In the genomic region with DNA sequence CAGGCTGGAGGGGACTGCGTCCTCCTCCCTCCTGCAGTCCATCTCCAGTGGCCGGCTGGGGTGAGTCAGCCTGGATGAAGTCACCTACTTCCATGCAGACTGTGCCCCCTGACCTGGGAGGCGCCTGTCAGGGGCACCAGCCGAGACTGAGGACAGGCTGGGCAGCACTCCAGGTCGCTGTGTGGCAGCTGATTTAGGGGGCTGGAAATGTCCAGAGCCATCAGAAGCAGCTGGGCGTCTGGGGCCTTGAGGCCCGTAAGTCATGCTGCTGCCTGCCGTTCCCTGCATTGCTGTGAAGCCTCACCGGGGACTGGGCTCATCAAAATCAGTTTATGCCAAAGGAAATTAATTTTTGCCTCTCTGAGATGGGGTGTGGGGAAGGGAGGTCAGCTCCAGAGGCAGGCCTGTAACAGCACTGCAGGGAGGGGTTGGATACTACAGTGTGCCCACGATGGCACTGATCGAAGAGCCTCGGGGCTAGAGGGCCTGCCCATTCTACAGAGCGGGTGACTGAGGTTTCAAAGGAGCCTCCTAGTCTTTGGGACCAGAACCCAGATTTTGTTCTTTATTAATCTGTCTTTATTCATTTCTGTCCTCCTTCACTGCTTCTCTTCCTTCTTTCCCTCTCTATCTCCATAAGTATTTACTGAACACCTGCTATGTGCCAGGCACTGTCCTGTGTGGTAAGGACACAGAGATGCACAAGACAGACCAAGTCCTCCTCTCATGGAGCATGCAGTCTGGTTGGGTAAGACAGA, we compare ENCODE assay signal across 9 cellular contexts.
DNase-seq lines count a peak whose midpoint lies in the region; ATAC-seq and TF ChIP-seq lines count a peak whose summit lies in the region.
"Had no signal": no experiment of that assay in that cellular context is flagged by ENCODE, and none has a peak within 500 bp of the region (broad histone marks: within the 10 kb centered on the region; RNA-seq: fewer than 3 reads in every experiment).

No MANE protein-coding gene starts in this region.

- no peaks in the 10 kb centered on the region for H3K4me1 Mint-ChIP-seq in activated naive CD4-positive, alpha-beta T cell treated with anti-CD3 and anti-CD28 coated beads, Interleukin-2, amount 10 ng/mL, durations not matched to agents 7 days and 5 days

- CTCF ChIA-PET in activated naive CD4-positive, alpha-beta T cell treated with anti-CD3 and anti-CD28 coated beads, Interleukin-2, amount 10 ng/mL, durations not matched to agents 7 days and 5 days (lab: Charles Lee): no interaction called here
- CTCF ChIA-PET in HEK293T (lab: Yijun Ruan, JAX): interaction anchor here (0.9 kb wide), 1 partner anchor 40 kb away, joined by 3 read pairs; no protein-coding TSS in a partner anchor

- H3K27ac ChIP-seq in adrenal gland: peak overlapping the region in 1 of 5 donors; percentile 60
- peak overlapping the region; percentile 16 for H3K27ac ChIP-seq in left ventricle myocardium inferior (replicated peaks)

- no peak for ATAC-seq in HG02763 (IDR thresholded peaks at IDR 0.05; ENCODE audit: unreplicated experiment)
- ATAC-seq: activated T-cell treated with anti-CD3 and anti-CD28 coated beads, Interleukin-2, amount 50 U/mL, for 72 hours had no signal

- no peaks in the 10 kb centered on the region for H3K27me3 ChIP-seq in adrenal gland
- no peaks in the 10 kb centered on the region for H3K27me3 ChIP-seq in left ventricle myocardium inferior (ENCODE audit: low read depth)

- no peak overlapping the region for H3K4me3 Mint-ChIP-seq in activated naive CD4-positive, alpha-beta T cell treated with anti-CD3 and anti-CD28 coated beads, Interleukin-2, amount 10 ng/mL, durations not matched to agents 7 days and 5 days
- H3K4me3 Mint-ChIP-seq: activated T-cell treated with anti-CD3 and anti-CD28 coated beads, Interleukin-2, amount 50 U/mL, for 72 hours had no signal

- H3K9me3 ChIP-seq in adrenal gland (replicated peaks in 1 of 3) (no peaks in the 10 kb centered on the region), left ventricle myocardium inferior (replicated peaks) (no peaks in the 10 kb centered on the region)

- DNase-seq in GM03348 (ENCODE audit: low spot score) (peak; percentile 91), adrenal gland (peak; percentile 83 to 94 (median 92)), left ventricle myocardium inferior (no peak), renal cortical epithelial cell (ENCODE audit: low read depth) (peak; percentile 84), HEK293T (ENCODE audit: extremely low spot score) (no peak), DMS79 (lab: John Stamatoyannopoulos, UW) (no peak)
- DNase-seq in activated naive CD4-positive, alpha-beta T cell treated with anti-CD3 and anti-CD28 coated beads, Interleukin-2, amount 10 ng/mL, durations not matched to agents 7 days and 5 days: no peak
- DNase-seq: activated T-cell treated with anti-CD3 and anti-CD28 coated beads, Interleukin-2, amount 50 U/mL, for 72 hours had no signal

- H3K27me3 Mint-ChIP-seq in activated naive CD4-positive, alpha-beta T cell treated with anti-CD3 and anti-CD28 coated beads, Interleukin-2, amount 10 ng/mL, durations not matched to agents 7 days and 5 days: peaks cover 15% of the 10 kb centered on the region

- H3K9me3 Mint-ChIP-seq in activated naive CD4-positive, alpha-beta T cell treated with anti-CD3 and anti-CD28 coated beads, Interleukin-2, amount 10 ng/mL, durations not matched to agents 7 days and 5 days: no peaks in the 10 kb centered on the region
- H3K9me3 Mint-ChIP-seq: activated T-cell treated with anti-CD3 and anti-CD28 coated beads, Interleukin-2, amount 50 U/mL, for 72 hours had no signal

- TF ChIP-seq POLR2A in adrenal gland (IDR thresholded peaks at IDR 0.05): peak in 1 of 2 donors; percentile 8

- POLR2A ChIA-PET in HEK293T (lab: Yijun Ruan, JAX): no interaction called here

- no peaks in the 10 kb centered on the region for H3K36me3 Mint-ChIP-seq in activated naive CD4-positive, alpha-beta T cell treated with anti-CD3 and anti-CD28 coated beads, Interleukin-2, amount 10 ng/mL, durations not matched to agents 7 days and 5 days

- TF ChIP-seq CTCF in adrenal gland (IDR thresholded peaks at IDR 0.05) (no peak), left ventricle myocardium inferior (IDR thresholded peaks at IDR 0.05; ENCODE audit: borderline replicate concordance) (no peak)

- H3K27ac Mint-ChIP-seq in activated naive CD4-positive, alpha-beta T cell treated with anti-CD3 and anti-CD28 coated beads, Interleukin-2, amount 10 ng/mL, durations not matched to agents 7 days and 5 days: no peak overlapping the region
- H3K27ac Mint-ChIP-seq: activated T-cell treated with anti-CD3 and anti-CD28 coated beads, Interleukin-2, amount 50 U/mL, for 72 hours had no signal

- intact Hi-C loops in adrenal gland (cut with DNase I) (no loop called here), left ventricle myocardium inferior (cut with micrococcal nuclease) (no loop called here)

- H3K4me3 ChIP-seq in adrenal gland (no peak overlapping the region), left ventricle myocardium inferior (no peak overlapping the region)

- H3K36me3 ChIP-seq in adrenal gland (replicated peaks in 1 of 2) (no peaks in the 10 kb centered on the region), left ventricle myocardium inferior (no peaks in the 10 kb centered on the region)

- peaks cover 0 to 9% of the 10 kb centered on the region in 2 donors for H3K4me1 ChIP-seq in adrenal gland (replicated peaks in 1 of 2)
- H3K4me1 ChIP-seq in left ventricle myocardium inferior: peaks cover 7% of the 10 kb centered on the region

- WGBS in adrenal gland, 4 donors: 38 to 63% (median 53%) methylated on average over 5 to 13 of the region's 13 CpGs

TF ChIP-seq in HEK293T, 16 proteins besides CTCF, POLR2A, EP300 and RAD21:
- TF ChIP-seq ARNT (IDR thresholded peaks at IDR 0.05) (no peak), SUZ12 (IDR thresholded peaks at IDR 0.05) (no peak), CTBP1 (IDR thresholded peaks at IDR 0.05; ENCODE audit: borderline replicate concordance) (no peak), FOXA1 (IDR thresholded peaks at IDR 0.05) (no peak), ELF4 (IDR thresholded peaks at IDR 0.05) (no peak), BHLHE40 (IDR thresholded peaks at IDR 0.05; ENCODE audit: borderline replicate concordance) (no peak), FOXM1 (IDR thresholded peaks at IDR 0.05; ENCODE audit: borderline replicate concordance) (no peak), TARDBP (IDR thresholded peaks at IDR 0.05) (no peak)

Comparison
In these comparisons a context has a peak if more than half of its experiments do, and no peak if none do; other contexts are left out.
1. DNase-seq: peak in GM03348 (single experiment), adrenal gland (7 of 7) and renal cortical epithelial cell (single experiment); none in left ventricle myocardium inferior (single experiment), activated naive CD4-positive, alpha-beta T cell treated with anti-CD3 and anti-CD28 coated beads, Interleukin-2, amount 10 ng/mL, durations not matched to agents 7 days and 5 days (single experiment), HEK293T (single experiment) and DMS79 (single experiment).